9 cellular contexts compared by ENCODE assay signal in the genomic region with DNA sequence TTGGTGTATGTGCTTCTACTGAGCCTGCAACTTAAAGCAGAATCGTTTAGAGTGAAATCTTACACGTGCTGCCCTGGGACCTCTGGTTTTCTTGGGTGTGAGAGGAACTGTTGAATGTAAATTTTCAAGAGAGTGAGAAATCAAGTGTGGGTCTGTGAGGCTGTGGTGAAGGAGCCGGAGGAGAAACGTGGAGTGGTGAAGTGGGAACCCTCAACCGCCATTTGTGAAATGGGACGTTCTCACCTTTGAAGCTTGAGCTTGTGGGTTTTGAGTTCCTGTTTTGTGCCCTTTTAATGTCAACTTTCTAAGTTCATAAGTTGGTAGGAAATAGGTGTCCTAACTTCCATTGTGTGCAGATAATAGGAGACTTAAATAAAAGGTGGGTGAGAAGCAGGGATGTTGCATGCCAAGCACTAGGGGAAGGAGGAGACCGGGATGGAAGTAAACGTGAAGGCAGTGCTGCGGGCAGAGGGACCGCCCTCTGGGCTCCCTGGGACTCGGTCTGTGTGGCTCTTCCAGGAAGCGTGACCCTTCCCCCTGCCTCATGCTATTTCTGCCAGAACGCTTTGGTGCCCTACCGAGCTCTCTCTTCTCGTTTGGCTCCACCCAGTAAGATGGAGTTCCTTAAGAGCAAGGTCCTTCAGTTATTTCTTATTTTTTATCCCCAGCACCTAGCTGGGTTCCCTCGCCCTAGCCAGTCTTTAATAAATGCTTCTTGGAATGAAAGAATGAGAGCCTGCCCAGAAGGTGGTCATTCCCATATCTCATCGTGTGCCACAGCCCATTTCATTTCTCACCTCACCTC. TPM values are rescaled to one million over a fixed set of nuclear protein-coding genes. Genes with fewer than 3 reads are reported as not detected.
DNase-seq lines count a peak whose midpoint lies in the region; ATAC-seq and TF ChIP-seq lines count a peak whose summit lies in the region.
"Had no signal": no experiment of that assay in that cellular context is flagged by ENCODE, and none has a peak within 500 bp of the region (broad histone marks: within the 10 kb centered on the region; RNA-seq: fewer than 3 reads in every experiment).

No MANE protein-coding gene starts in this region.

- no peak overlapping the region for H3K4me3 ChIP-seq in HL-60 (replicated peaks; ENCODE audit: insufficient read depth, low read length)
- H3K4me3 ChIP-seq: lung had no signal

- peak overlapping the region; percentile 64 for H3K27ac ChIP-seq in HL-60 (replicated peaks)

- DNase-seq in NK-92 treated with Interleukin-12 subunit alpha and Interleukin-12 subunit beta, amount 100 ng/mL, for 24 hours (lab: John Stamatoyannopoulos, UW) = peak; percentile 66
- DNase-seq in NK-92 (lab: John Stamatoyannopoulos, UW; ENCODE audit: unreplicated experiment) (no peak), HL-60 (ENCODE audit: low read depth in 1 of 2, low spot score in 1 of 2) (peak in 1 of 2 experiments; percentile 86), activated T-cell treated with anti-CD3 and anti-CD28 coated beads for 24 hours (ENCODE audit: low read depth) (peak; percentile 45), HPDE6-E6E7 (ENCODE audit: extremely low spot score) (no peak), HCEC 1CT (no peak)
- peak; percentile 29 for DNase-seq in stimulated activated CD4-positive, alpha-beta T cell treated with anti-CD3 and anti-CD28 coated beads, Interleukin-4, amount 100 ng/mL, for 1 hour

- no peak for ATAC-seq in esophagus mucosa

- H3K27me3 ChIP-seq in HL-60 (ENCODE audit: insufficient read depth, poor library complexity, severe bottlenecking) = no peaks in the 10 kb centered on the region

- TF ChIP-seq CTCF in HL-60 (IDR thresholded peaks at IDR 0.05; ENCODE audit: insufficient read depth, low read length) = no peak

RNA-seq across cellular contexts. Expression of gene TMEM131L, which starts 56.0 kb away (rescaled TPM):
- total RNA-seq in esophagus mucosa = 14.7 TPM

Comparison
In these comparisons a context has a peak if more than half of its experiments do, and no peak if none do; other contexts are left out.
1. DNase-seq: peak in NK-92 treated with Interleukin-12 subunit alpha and Interleukin-12 subunit beta, amount 100 ng/mL, for 24 hours (single experiment), activated T-cell treated with anti-CD3 and anti-CD28 coated beads for 24 hours (single experiment) and stimulated activated CD4-positive, alpha-beta T cell treated with anti-CD3 and anti-CD28 coated beads, Interleukin-4, amount 100 ng/mL, for 1 hour (single experiment); none in NK-92 (single experiment), HPDE6-E6E7 (single experiment) and HCEC 1CT (single experiment).